20 cellular contexts compared by ENCODE assay signal in genomic region chr9:42219866-42220265, GRCh38. TPM values are rescaled to one million over a fixed set of nuclear protein-coding genes. Genes with fewer than 3 reads are reported as not detected.
"Had no signal": no experiment of that assay in that cellular context is flagged by ENCODE, and none has a peak within 500 bp of the region (broad histone marks: within the 10 kb centered on the region; RNA-seq: fewer than 3 reads in every experiment).

No MANE protein-coding gene starts in this region.

RNA-seq across cellular contexts. Expression of gene SPATA31A6, which starts 36.4 kb away (rescaled TPM):
- total RNA-seq: endodermal cell; epithelial cell of proximal tubule; esophagus muscularis mucosa; fibroblast of lung; fibroblast of villous mesenchyme; gastrocnemius medialis; glomerular endothelial cell; hepatocyte; kidney epithelial cell; left cardiac atrium; left lung; lower leg skin; lung microvascular endothelial cell; mucosa of gallbladder; naive thymus-derived CD4-positive, alpha-beta T cell; ovary; psoas muscle; thoracic aorta; tibial nerve; upper lobe of left lung had no signal
- polyA plus RNA-seq: fibroblast of lung; hepatocyte; naive thymus-derived CD4-positive, alpha-beta T cell; ovary; psoas muscle had no signal
